ENCODE assay signal across 18 cellular contexts in genomic region chr1:224816062-224816461, GRCh38.
DNase-seq lines count a peak whose midpoint lies in the region; ATAC-seq and TF ChIP-seq lines count a peak whose summit lies in the region.
"Had no signal": no experiment of that assay in that cellular context is flagged by ENCODE, and none has a peak within 500 bp of the region (broad histone marks: within the 10 kb centered on the region; RNA-seq: fewer than 3 reads in every experiment).

No MANE protein-coding gene starts in this region.

- no peaks in the 10 kb centered on the region for H3K4me1 ChIP-seq in heart left ventricle
- H3K4me1 ChIP-seq: BE2C had no signal

- intact Hi-C loops in heart left ventricle (cut with DNase I) = loop anchor here in 1 of 10 donors (10.0 kb wide), 1 partner anchor 61 kb away; no protein-coding TSS in a partner anchor

- TF ChIP-seq POLR2A in heart left ventricle (IDR thresholded peaks at IDR 0.05) = no peak

- TF ChIP-seq CTCF in heart left ventricle (IDR thresholded peaks at IDR 0.05) = no peak

- H3K36me3 ChIP-seq in heart left ventricle = no peaks in the 10 kb centered on the region
- H3K36me3 ChIP-seq: BE2C, MG63 had no signal

- no peak overlapping the region for H3K27ac ChIP-seq in heart left ventricle
- H3K27ac ChIP-seq: 22Rv1 had no signal

- DNase-seq in DMS53 (lab: John Stamatoyannopoulos, UW) (peak; percentile 11), DMS53 treated with DMSO at 0.1 percent for 48 hours (lab: John Stamatoyannopoulos, UW; ENCODE audit: unreplicated experiment) (no peak), NCI-H510A treated with DMSO at 0.1 percent for 48 hours (lab: John Stamatoyannopoulos, UW) (peak; percentile 32), heart left ventricle (no peak)
- DNase-seq: BE2C; CD8-positive, alpha-beta T cell; DMS79 treated with DMSO at 0.1 percent for 48 hours; H7; Karpas-422; MG63; NCI-H1092; NCI-H2081 treated with DMSO at 0.1 percent for 48 hours; NCI-H82 had no signal

- peak; percentile 64 for ATAC-seq in GM21423 (IDR thresholded peaks at IDR 0.05; ENCODE audit: unreplicated experiment)
- ATAC-seq in HG03175 (IDR thresholded peaks at IDR 0.05; ENCODE audit: unreplicated experiment) = peak; percentile 31
- ATAC-seq in heart left ventricle = no peak
- ATAC-seq in GM21515 (IDR thresholded peaks at IDR 0.05; ENCODE audit: unreplicated experiment) = no peak
- ATAC-seq in HG02884 (IDR thresholded peaks at IDR 0.05; ENCODE audit: unreplicated experiment) = no peak
- ATAC-seq: CD8-positive, alpha-beta T cell had no signal

- H3K9me3 ChIP-seq in heart left ventricle = peaks cover 0 to 15% (median 0%) of the 10 kb centered on the region in 12 donors
- H3K9me3 ChIP-seq: BE2C, MG63 had no signal

- H3K27me3 ChIP-seq in heart left ventricle = peaks cover 0 to 4% (median 0%) of the 10 kb centered on the region in 9 donors
- H3K27me3 ChIP-seq: BE2C, MG63 had no signal

- H3K4me3 ChIP-seq in heart left ventricle = no peak overlapping the region
- H3K4me3 ChIP-seq: MG63 had no signal

Comparison
In these comparisons a context has a peak if more than half of its experiments do, and no peak if none do; other contexts are left out.
1. DNase-seq: peak in DMS53 (single experiment) and NCI-H510A treated with DMSO at 0.1 percent for 48 hours (single experiment); none in DMS53 treated with DMSO at 0.1 percent for 48 hours (single experiment) and heart left ventricle (0 of 5).
2. ATAC-seq: peak in GM21423 (single experiment) and HG03175 (single experiment); none in heart left ventricle (0 of 4), GM21515 (single experiment) and HG02884 (single experiment).